Comparison of ENCODE assay signal across 10 cellular contexts in genomic region chr3:24829011-24829581, GRCh38.
DNase-seq lines count a peak whose midpoint lies in the region; ATAC-seq, FAIRE-seq and TF ChIP-seq lines count a peak whose summit lies in the region.
"Had no signal": no experiment of that assay in that cellular context is flagged by ENCODE, and none has a peak within 500 bp of the region (broad histone marks: within the 10 kb centered on the region; RNA-seq: fewer than 3 reads in every experiment).

No MANE protein-coding gene starts in this region.

- H3K36me3 ChIP-seq in right lobe of liver: no peaks in the 10 kb centered on the region
- H3K36me3 ChIP-seq in HepG2 (replicated peaks in 1 of 2; ENCODE audit: control insufficient read depth in 1 of 2, insufficient read depth in 2 of 2, low read length in 2 of 2): no peaks in the 10 kb centered on the region
- no peaks in the 10 kb centered on the region for H3K36me3 ChIP-seq in adipocyte (ENCODE audit: control insufficient read depth, insufficient read depth, low read length, severe bottlenecking)
- H3K36me3 ChIP-seq in iPS-20b (ENCODE audit: insufficient read depth, low read depth, low read length): no peaks in the 10 kb centered on the region
- H3K36me3 ChIP-seq in spleen: no peaks in the 10 kb centered on the region
- H3K36me3 ChIP-seq in small intestine (ENCODE audit: control insufficient read depth in 2 of 2, insufficient read depth in 2 of 2, low read length in 2 of 2): no peaks in the 10 kb centered on the region
- H3K36me3 ChIP-seq: neutrophil had no signal

- H3K9ac ChIP-seq in HepG2 (ENCODE audit: insufficient read depth, low read depth, low read length) (no peak overlapping the region), adipocyte (ENCODE audit: low read length) (no peak overlapping the region), iPS-20b (ENCODE audit: low read depth, low read length) (no peak overlapping the region)

- no peak for FAIRE-seq in HepG2 (lab: Jason Lieb, UNC)
- no peak for FAIRE-seq in small intestine (lab: Jason Lieb, UNC)
- FAIRE-seq: TTC549 had no signal

- H3K9me3 ChIP-seq in right lobe of liver (no peaks in the 10 kb centered on the region), HepG2 (ENCODE audit: low read length) (no peaks in the 10 kb centered on the region), adipocyte (ENCODE audit: control insufficient read depth, low read length) (no peaks in the 10 kb centered on the region), iPS-20b (ENCODE audit: insufficient read depth, low read depth, low read length) (no peaks in the 10 kb centered on the region), spleen (peaks cover 0 to 3% (median 0%) of the 10 kb centered on the region in 8 donors), small intestine (ENCODE audit: control insufficient read depth, low read depth) (no peaks in the 10 kb centered on the region)
- H3K9me3 ChIP-seq: neutrophil had no signal

- no peaks in the 10 kb centered on the region for H4K20me1 ChIP-seq in HepG2 (ENCODE audit: insufficient read depth, low read length)

- no TSS peak for BruUV-seq in HepG2 (replicated peaks; lab: Mats Ljungman, UMichigan)

- no peak overlapping the region for H2AFZ ChIP-seq in HepG2 (ENCODE audit: low read length)

- TF ChIP-seq POLR2A in right lobe of liver (IDR thresholded peaks at IDR 0.05) (no peak), HepG2 (IDR thresholded peaks at IDR 0.05; ENCODE audit: insufficient read depth in 1 of 2, low read depth in 2 of 2, low read length in 2 of 2) (no peak), spleen (IDR thresholded peaks at IDR 0.05) (no peak)

- H3K4me1 ChIP-seq in right lobe of liver: peaks cover 0 to 10% (median 0%) of the 10 kb centered on the region in 4 donors
- H3K4me1 ChIP-seq in HepG2 (ENCODE audit: insufficient read depth, low read length): no peaks in the 10 kb centered on the region
- peaks cover 3% of the 10 kb centered on the region for H3K4me1 ChIP-seq in adipocyte (ENCODE audit: control insufficient read depth, insufficient read depth, low read length)
- H3K4me1 ChIP-seq in iPS-20b (ENCODE audit: insufficient read depth, low read length): no peaks in the 10 kb centered on the region
- H3K4me1 ChIP-seq in spleen: peaks cover 0 to 23% (median 7%) of the 10 kb centered on the region in 6 donors
- H3K4me1 ChIP-seq in small intestine (ENCODE audit: control insufficient read depth in 2 of 2, insufficient read depth in 1 of 2, low read depth in 1 of 2, low read length in 1 of 2): no peaks in the 10 kb centered on the region

- H3K27me3 ChIP-seq in right lobe of liver (no peaks in the 10 kb centered on the region), HepG2 (ENCODE audit: control insufficient read depth in 1 of 2, insufficient read depth in 2 of 2, low read length in 2 of 2) (peaks cover 2 to 5% of the 10 kb centered on the region in 2 experiments; a peak in 3 of 5 replicates), adipocyte (replicated peaks; ENCODE audit: control insufficient read depth, insufficient read depth, low read length) (peaks cover 40% of the 10 kb centered on the region), iPS-20b (ENCODE audit: insufficient read depth, low read length) (peaks cover 71% of the 10 kb centered on the region), spleen (replicated peaks in 1 of 7) (peaks cover 0 to 59% (median 21%) of the 10 kb centered on the region in 7 donors), small intestine (ENCODE audit: control insufficient read depth in 2 of 2, insufficient read depth in 2 of 2, low read length in 2 of 2) (peaks cover 3 to 12% of the 10 kb centered on the region in 2 donors)

- H3K4me2 ChIP-seq in HepG2 (ENCODE audit: low read depth, low read length): no peak overlapping the region

- TF ChIP-seq CTCF in right lobe of liver (IDR thresholded peaks at IDR 0.05) (peak in 1 of 4 donors; percentile 6), HepG2 (CRISPR knock-in tag; IDR thresholded peaks at IDR 0.05) (no peak), spleen (IDR thresholded peaks at IDR 0.05 in 8 of 11, conservative IDR thresholded peaks at IDR 0.05 in 3 of 11) (no peak)

- DNase-seq in right lobe of liver (peak; percentile 52 to 64 (median 61)), HepG2 (ENCODE audit: low spot score) (no peak), adipocyte (ENCODE audit: low read depth) (peak; percentile 75), spleen (peak; percentile 75), G401 (ENCODE audit: low spot score) (no peak), small intestine (no peak)

- POLR2A ChIA-PET in HepG2 (lab: Yijun Ruan, JAX): no interaction called here

- ATAC-seq in right lobe of liver: peak; percentile 88 to 95 (median 93)
- ATAC-seq in HepG2: no peak
- no peak for ATAC-seq in HG02885 (IDR thresholded peaks at IDR 0.05; ENCODE audit: poor library complexity, unreplicated experiment)

- H3K4me3 ChIP-seq in right lobe of liver (peak overlapping the region; percentile 27 to 50 (median 36)), HepG2 (replicated peaks in 1 of 3; ENCODE audit: insufficient read depth in 1 of 3, low read depth in 2 of 3, low read length in 3 of 3) (no peak overlapping the region), adipocyte (ENCODE audit: low read length) (peak overlapping the region; percentile 54), iPS-20b (ENCODE audit: low read length) (peak overlapping the region; percentile 76; the same call in 1 of the 2 replicates), spleen (peak overlapping the region; percentile 7 to 65 (median 39)), small intestine (ENCODE audit: low read depth in 1 of 2, low read length in 2 of 2) (peak overlapping the region in 1 of 2 donors; percentile 16)

- TF ChIP-seq EP300 in HepG2 (IDR thresholded peaks at IDR 0.05; ENCODE audit: low read depth in 2 of 2, low read length in 2 of 2) (no peak), HepG2 (CRISPR knock-in tag; IDR thresholded peaks at IDR 0.05; ENCODE audit: borderline replicate concordance) (no peak)

- H3K27ac ChIP-seq in right lobe of liver (no peak overlapping the region), HepG2 (ENCODE audit: extremely low read length, insufficient read depth, low read length) (no peak overlapping the region), iPS-20b (ENCODE audit: low read length) (no peak overlapping the region), spleen (no peak overlapping the region), small intestine (ENCODE audit: low read depth in 1 of 2, low read length in 1 of 2) (no peak overlapping the region)
- H3K27ac ChIP-seq: neutrophil had no signal

- CTCF ChIA-PET in HepG2 (lab: Yijun Ruan, JAX; ENCODE audit: low intra/inter-chr PET ratio, low total read pairs): no interaction called here

- no peak for TF ChIP-seq RAD21 in HepG2 (CRISPR knock-in tag; IDR thresholded peaks at IDR 0.05)

- H3K79me2 ChIP-seq in HepG2 (ENCODE audit: insufficient read depth, low read length): no peaks in the 10 kb centered on the region

- in situ Hi-C loops in HepG2 (cut with HindIII; ENCODE audit: extremely low pct_ligation_motif_present, low pct_unique_long_range_greater_than_20kb): no loop called here
- in situ Hi-C loops in G401 (cut with HindIII; ENCODE audit: low sequenced_read_pairs): no loop called here

- intact Hi-C loops in right lobe of liver (cut with DNase I) (no loop called here), HepG2 (cut with micrococcal nuclease; ENCODE audit: unreplicated experiment) (no loop called here), spleen (cut with DNase I; ENCODE audit: low total_unique reads) (no loop called here)

- WGBS in right lobe of liver (ENCODE audit: insufficient coverage, low coverage, low lambda C conversion rate, missing lambda C conversion rate): 17% methylated on average over 2 of the region's 51 CpGs
- WGBS in HepG2 (ENCODE audit: low lambda C conversion rate): 60% methylated on average over 2 of the region's 51 CpGs
- 2 to 13% (median 5%) methylated on average over 19 to 51 of the region's 51 CpGs for WGBS in spleen, 5 donors
- 2 to 5% (median 4%) methylated on average over 42 to 51 of the region's 51 CpGs for WGBS in small intestine, 3 donors

TF ChIP-seq in HepG2, 621 proteins besides CTCF, POLR2A, EP300 and RAD21:
- TF ChIP-seq ZNF234 (CRISPR knock-in tag; conservative IDR thresholded peaks at IDR 0.05): no peak
- no peak for TF ChIP-seq PHF5A (CRISPR knock-in tag; IDR thresholded peaks at IDR 0.05; ENCODE audit: low read depth, unreplicated experiment)
- no peak for TF ChIP-seq ZNF20 (CRISPR knock-in tag; IDR thresholded peaks at IDR 0.05)
- no peak for TF ChIP-seq DBP (CRISPR knock-in tag; IDR thresholded peaks at IDR 0.05; ENCODE audit: not compliant biosample characterization)
- TF ChIP-seq SAFB2 (CRISPR knock-in tag; IDR thresholded peaks at IDR 0.05; ENCODE audit: borderline replicate concordance, low read depth): no peak
- TF ChIP-seq ZNF317 (CRISPR knock-in tag; IDR thresholded peaks at IDR 0.05): no peak
- no peak for TF ChIP-seq NR2C2 (CRISPR knock-in tag; IDR thresholded peaks at IDR 0.05; ENCODE audit: borderline replicate concordance)
- TF ChIP-seq ZNF230 (CRISPR knock-in tag; IDR thresholded peaks at IDR 0.05): no peak
- no peak for TF ChIP-seq SMAD9 (CRISPR knock-in tag; IDR thresholded peaks at IDR 0.05)
- no peak for TF ChIP-seq ZNF101 (CRISPR knock-in tag; IDR thresholded peaks at IDR 0.05; ENCODE audit: borderline replicate concordance, low read depth)
- TF ChIP-seq MZF1 (CRISPR knock-in tag; IDR thresholded peaks at IDR 0.05; ENCODE audit: borderline replicate concordance): no peak
- no peak for TF ChIP-seq ZNF207 (IDR thresholded peaks at IDR 0.05; ENCODE audit: borderline replicate concordance)

Comparison
In these comparisons a context has a peak if more than half of its experiments do, and no peak if none do; other contexts are left out.
1. ATAC-seq: peak in right lobe of liver (4 of 4); none in HepG2 (single experiment) and HG02885 (single experiment).
2. DNase-seq: peak in right lobe of liver (3 of 3), adipocyte (single experiment) and spleen (single experiment); none in HepG2 (single experiment), G401 (single experiment) and small intestine (single experiment).
3. H3K4me3 ChIP-seq: peak in right lobe of liver (3 of 3), adipocyte (single experiment), iPS-20b (single experiment) and spleen (8 of 8); none in HepG2 (0 of 3).